In the genomic region with DNA sequence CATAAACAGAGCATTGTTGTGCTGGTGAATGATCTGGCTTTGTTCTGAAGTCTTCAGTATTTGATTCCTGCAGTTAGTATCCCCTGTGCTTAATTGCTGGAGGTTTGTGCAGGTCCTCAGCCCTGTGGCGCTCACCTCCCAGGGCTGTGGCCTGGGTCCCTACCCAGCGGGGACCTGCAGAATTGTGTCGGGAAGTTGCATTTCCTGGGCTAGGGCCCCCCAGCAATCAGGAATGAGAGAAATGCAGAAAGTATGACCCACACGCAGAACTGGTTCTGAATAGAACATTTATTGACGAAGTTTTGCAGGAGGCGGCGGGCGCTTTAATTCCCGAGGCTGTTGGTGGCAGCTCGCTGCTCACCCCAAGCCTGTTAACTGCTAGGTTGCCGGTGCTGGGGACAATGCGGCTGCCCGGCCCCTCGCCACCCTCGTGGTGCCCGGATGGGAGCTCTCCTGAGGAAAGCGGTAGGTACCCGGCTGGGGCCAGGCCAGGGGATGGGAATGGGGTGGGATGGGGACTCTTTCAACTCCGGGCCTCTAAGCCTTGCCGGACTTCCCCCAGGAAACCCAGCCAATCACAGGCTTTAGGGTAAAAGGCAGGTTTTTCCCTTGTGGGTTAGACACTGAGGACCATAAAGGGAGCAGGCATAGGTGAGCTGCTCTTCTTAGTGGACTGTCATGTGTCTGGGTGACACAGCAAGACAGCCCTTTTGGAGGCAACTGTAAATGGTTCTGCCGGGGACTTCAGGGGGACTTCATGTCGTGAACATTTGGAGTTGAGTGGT, we compare ENCODE assay signal across 10 cellular contexts. TPM values are rescaled to one million over a fixed set of nuclear protein-coding genes. Genes with fewer than 3 reads are reported as not detected.
DNase-seq lines count a peak whose midpoint lies in the region; ATAC-seq and TF ChIP-seq lines count a peak whose summit lies in the region.
"Had no signal": no experiment of that assay in that cellular context is flagged by ENCODE, and none has a peak within 500 bp of the region (broad histone marks: within the 10 kb centered on the region; RNA-seq: fewer than 3 reads in every experiment).

No MANE protein-coding gene starts in this region.

- ATAC-seq in left lobe of liver, result peak; percentile 6
- ATAC-seq in stimulated activated memory B cell treated with anti-CD40 and anti-IgM and Interleukin-4, amounts not matched to agents 10 μg/mL and 1 μg/mL and 100 μg/mL, for 72 hours, result no peak

- H3K27ac ChIP-seq in dorsolateral prefrontal cortex (peak overlapping the region; percentile 60 to 99 (median 93)), stomach (peak overlapping the region; percentile 31 to 87 (median 79))

- H3K27me3 ChIP-seq in dorsolateral prefrontal cortex, result no peaks in the 10 kb centered on the region
- H3K27me3 ChIP-seq in stomach, result no peaks in the 10 kb centered on the region

- TF ChIP-seq CTCF in dorsolateral prefrontal cortex (IDR thresholded peaks at IDR 0.05 in 54 of 56, conservative IDR thresholded peaks at IDR 0.05 in 2 of 56; ENCODE audit: low read depth in 1 of 56, partially characterized antibody in 56 of 56) (peak in 2 of 56 donors; percentile 16 to 19), stomach (IDR thresholded peaks at IDR 0.05) (no peak)

- WGBS in stomach, 5 donors, result 15 to 36% (median 27%) methylated on average over 19 to 22 of the region's 22 CpGs

- H3K36me3 ChIP-seq in stomach, result no peaks in the 10 kb centered on the region

- intact Hi-C loops in dorsolateral prefrontal cortex (cut with DNase I) (loop anchor here (5.0 kb wide), 2 partner anchors 34 to 44 kb away; no protein-coding TSS in a partner anchor), stomach (cut with DNase I; ENCODE audit: low total_unique reads) (no loop called here)

- H3K4me1 ChIP-seq in stomach, result peaks cover 51 to 72% (median 61%) of the 10 kb centered on the region in 4 donors

- peaks cover 0 to 9% (median 0%) of the 10 kb centered on the region in 4 donors for H3K9me3 ChIP-seq in stomach

- DNase-seq in NCI-H146 (lab: John Stamatoyannopoulos, UW) (peak; percentile 57), dorsolateral prefrontal cortex (peak in 7 of 10 donors; percentile 35 to 73 (median 62)), left lobe of liver (ENCODE audit: low spot score) (no peak), stomach (peak; percentile 53), NCI-H1048 (lab: John Stamatoyannopoulos, UW) (no peak), NCI-H1694 (lab: John Stamatoyannopoulos, UW) (no peak), D341Med (ENCODE audit: low spot score) (no peak)
- DNase-seq: NCI-H774 had no signal

- H3K4me1 Mint-ChIP-seq in stimulated activated memory B cell treated with anti-CD40 and anti-IgM and Interleukin-4, amounts not matched to agents 10 μg/mL and 1 μg/mL and 100 μg/mL, for 72 hours, result no peaks in the 10 kb centered on the region
- H3K4me1 Mint-ChIP-seq: memory B cell had no signal

- peaks cover 63% of the 10 kb centered on the region for H3K27me3 Mint-ChIP-seq in stimulated activated memory B cell treated with anti-CD40 and anti-IgM and Interleukin-4, amounts not matched to agents 10 μg/mL and 1 μg/mL and 100 μg/mL, for 72 hours

- TF ChIP-seq POLR2A in stomach (IDR thresholded peaks at IDR 0.05), result no peak

- no peak overlapping the region for H3K27ac Mint-ChIP-seq in stimulated activated memory B cell treated with anti-CD40 and anti-IgM and Interleukin-4, amounts not matched to agents 10 μg/mL and 1 μg/mL and 100 μg/mL, for 72 hours
- H3K27ac Mint-ChIP-seq: memory B cell had no signal

- H3K36me3 Mint-ChIP-seq in stimulated activated memory B cell treated with anti-CD40 and anti-IgM and Interleukin-4, amounts not matched to agents 10 μg/mL and 1 μg/mL and 100 μg/mL, for 72 hours, result peaks cover 19% of the 10 kb centered on the region

- peak overlapping the region; percentile 29 to 73 (median 55) for H3K4me3 ChIP-seq in dorsolateral prefrontal cortex
- peak overlapping the region; percentile 39 to 46 (median 42) for H3K4me3 ChIP-seq in stomach

- H3K4me3 Mint-ChIP-seq in stimulated activated memory B cell treated with anti-CD40 and anti-IgM and Interleukin-4, amounts not matched to agents 10 μg/mL and 1 μg/mL and 100 μg/mL, for 72 hours, result no peak overlapping the region
- H3K4me3 Mint-ChIP-seq: memory B cell had no signal

- TF ChIP-seq EP300 in stomach (IDR thresholded peaks at IDR 0.05), result no peak

- peaks cover 19% of the 10 kb centered on the region for H3K9me3 Mint-ChIP-seq in stimulated activated memory B cell treated with anti-CD40 and anti-IgM and Interleukin-4, amounts not matched to agents 10 μg/mL and 1 μg/mL and 100 μg/mL, for 72 hours

RNA-seq across cellular contexts. Expression of a gene that starts 11.6 kb away (rescaled TPM):
- total RNA-seq in dorsolateral prefrontal cortex, result 100 to 1,000 TPM in 43 of 120 experiments, 10 to 100 TPM in 77; 27.1 to 361 (median 85.0) TPM
- 32.8 TPM for total RNA-seq in left lobe of liver
- 100 to 1,000 TPM in 1 of 5 donors, 10 to 100 TPM in 4; 25.3 to 292 (median 27.2) TPM for total RNA-seq in stomach
- polyA plus RNA-seq in stomach, result 10 to 100 TPM in 1 of 3 donors, 1 to 10 TPM in 2; 7.3 to 24.8 (median 9.2) TPM

Comparison
In these comparisons a context has a peak if more than half of its experiments do, and no peak if none do; other contexts are left out.
1. DNase-seq: peak in NCI-H146 (single experiment), dorsolateral prefrontal cortex (7 of 10) and stomach (single experiment); none in left lobe of liver (single experiment), NCI-H1048 (single experiment), NCI-H1694 (single experiment) and D341Med (single experiment).